In the genomic region with DNA sequence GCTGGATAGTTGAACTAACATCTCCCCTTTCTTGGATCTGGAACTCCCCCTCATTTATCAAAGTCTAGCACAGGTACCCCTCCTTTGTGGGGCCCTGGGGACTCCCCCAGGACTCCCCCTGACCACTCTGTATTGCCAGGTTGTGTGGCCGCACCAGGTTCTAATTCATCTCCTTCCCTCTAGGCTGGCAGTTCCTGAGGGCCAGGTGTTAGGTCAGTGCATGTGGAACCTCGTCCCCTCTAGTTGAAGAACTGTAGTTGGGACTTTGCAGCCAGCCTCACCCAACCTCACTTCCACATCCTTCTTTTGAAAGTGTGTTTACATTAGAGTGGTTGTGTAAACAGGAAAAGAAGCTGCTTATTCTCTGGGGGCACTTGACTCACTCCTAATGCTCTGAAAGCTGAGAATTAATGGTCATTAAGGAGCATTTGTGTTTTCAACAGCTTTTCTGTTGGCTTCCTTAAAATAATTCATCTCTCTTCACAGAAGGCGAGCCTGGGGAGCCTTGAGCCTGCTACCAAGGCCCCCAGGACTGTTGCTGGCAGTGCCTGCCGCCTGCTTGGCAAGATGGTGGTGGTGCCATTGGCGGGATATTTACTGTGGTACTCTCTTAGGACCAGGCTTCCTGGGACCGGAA, we compare ENCODE assay signal across 10 cellular contexts. TPM values are rescaled to one million over a fixed set of nuclear protein-coding genes. Genes with fewer than 3 reads are reported as not detected.
A peak's percentile ranks its signal among the peaks of the same experiment; 100 is the strongest.
DNase-seq lines count a peak whose midpoint lies in the region; ATAC-seq and TF ChIP-seq lines count a peak whose summit lies in the region.
"Had no signal": no experiment of that assay in that cellular context is flagged by ENCODE, and none has a peak within 500 bp of the region (broad histone marks: within the 10 kb centered on the region; RNA-seq: fewer than 3 reads in every experiment).

No MANE protein-coding gene starts in this region.

- H3K79me2 ChIP-seq in hepatocyte, result no peaks in the 10 kb centered on the region

- no peaks in the 10 kb centered on the region for H3K27me3 ChIP-seq in BLaER1
- no peaks in the 10 kb centered on the region for H3K27me3 ChIP-seq in hepatocyte
- no peaks in the 10 kb centered on the region for H3K27me3 ChIP-seq in thyroid gland

- no peak overlapping the region for H3K4me3 ChIP-seq in BLaER1
- no peak overlapping the region for H3K4me3 ChIP-seq in hepatocyte
- H3K4me3 ChIP-seq in thyroid gland (replicated peaks in 1 of 3), result no peak overlapping the region

- DNase-seq in HT-29 (ENCODE audit: low spot score) (peak; percentile 30), NOMO-1 (lab: John Stamatoyannopoulos, UW; ENCODE audit: unreplicated experiment in 2 of 2) (peak; percentile 62 to 80), hepatocyte (ENCODE audit: low spot score) (peak; percentile 49), thyroid gland (no peak), SK-N-DZ (ENCODE audit: low spot score) (no peak), ecto neural progenitor cell (ENCODE audit: low spot score) (no peak)
- DNase-seq: activated CD4-positive, alpha-beta memory T cell treated with anti-CD3 and anti-CD28 coated beads for 36 hours; DMS 273 treated with DMSO at 0.1 percent for 48 hours had no signal

- H3K9me2 ChIP-seq in hepatocyte (replicated peaks; ENCODE audit: insufficient read depth), result no peaks in the 10 kb centered on the region

- H3K36me3 ChIP-seq in BLaER1, result no peaks in the 10 kb centered on the region
- no peaks in the 10 kb centered on the region for H3K36me3 ChIP-seq in hepatocyte (replicated peaks; ENCODE audit: insufficient read depth, low read depth)
- no peaks in the 10 kb centered on the region for H3K36me3 ChIP-seq in thyroid gland

- intact Hi-C loops in thyroid gland (cut with DNase I), result no loop called here

- ATAC-seq in GM21723 (IDR thresholded peaks at IDR 0.05; ENCODE audit: unreplicated experiment), result no peak

- H3K4me1 ChIP-seq in BLaER1 (peaks cover 80% of the 10 kb centered on the region), hepatocyte (ENCODE audit: insufficient read depth) (peaks cover 25% of the 10 kb centered on the region), thyroid gland (peaks cover 12 to 18% of the 10 kb centered on the region in 2 donors)

- TF ChIP-seq CTCF in hepatocyte (IDR thresholded peaks at IDR 0.05; ENCODE audit: poor library complexity) (no peak), thyroid gland (IDR thresholded peaks at IDR 0.05) (no peak)

- H3K9me3 ChIP-seq in BLaER1 (no peaks in the 10 kb centered on the region), hepatocyte (ENCODE audit: low read depth) (no peaks in the 10 kb centered on the region), thyroid gland (no peaks in the 10 kb centered on the region)

- H4K20me1 ChIP-seq in BLaER1 (no peaks in the 10 kb centered on the region), hepatocyte (ENCODE audit: insufficient read depth, poor library complexity, severe bottlenecking) (no peaks in the 10 kb centered on the region)

- H3K27ac ChIP-seq in BLaER1, result peak overlapping the region; percentile 58
- H3K27ac ChIP-seq in hepatocyte, result peak overlapping the region; percentile 82
- H3K27ac ChIP-seq in thyroid gland, result no peak overlapping the region

- H2AFZ ChIP-seq in hepatocyte, result no peak overlapping the region

- H3K9ac ChIP-seq in BLaER1, result no peak overlapping the region

- TF ChIP-seq POLR2A in thyroid gland (IDR thresholded peaks at IDR 0.05), result no peak

- 52% methylated on average over 6 of the region's 6 CpGs for WGBS in hepatocyte (ENCODE audit: low lambda C conversion rate, missing lambda C conversion rate)
- 48 to 60% methylated on average over 6 of the region's 6 CpGs for WGBS in thyroid gland, 2 donors

- H3K4me2 ChIP-seq in BLaER1 (peak overlapping the region; percentile 74), hepatocyte (peak overlapping the region; percentile 43)

RNA-seq across cellular contexts. Expression of a gene that starts 11.8 kb away (rescaled TPM):
- total RNA-seq in HT-29 (2014; rRNA removed; shearing (Covaris generic)), result not detected in 2 replicates
- total RNA-seq in hepatocyte (1.2 and 1.6 TPM in 2 replicates), thyroid gland (not detected)
- polyA plus RNA-seq in hepatocyte, result 0.39 and 1.0 TPM in 2 replicates
- polyA plus RNA-seq in SK-N-DZ (2014; cell fraction: cytosol; rRNA removed), result 0.13 TPM in 1 of 2 replicates, not detected in the other
- 0.22 and 0.24 TPM in 2 replicates for polyA plus RNA-seq in SK-N-DZ (2014; cell fraction: nucleus; rRNA removed)

RNA-seq across cellular contexts. Expression of a gene that starts 48.0 kb away (rescaled TPM):
- total RNA-seq in HT-29 (2014; rRNA removed; shearing (Covaris generic)), result 178 and 179 TPM in 2 replicates
- total RNA-seq in hepatocyte, result 143 and 149 TPM in 2 replicates
- polyA plus RNA-seq in hepatocyte, result 84.9 and 102 TPM in 2 replicates
- 10 to 100 TPM; 51.6 to 89.7 (median 74.2) TPM for total RNA-seq in thyroid gland
- polyA plus RNA-seq in SK-N-DZ (2014; cell fraction: cytosol; rRNA removed), result 69.4 and 76.9 TPM in 2 replicates
- polyA plus RNA-seq in SK-N-DZ (2014; cell fraction: nucleus; rRNA removed), result 37.3 and 37.7 TPM in 2 replicates

RNA-seq across cellular contexts. Expression of a gene that starts 48.9 kb away (rescaled TPM):
- 170 and 171 TPM in 2 replicates for total RNA-seq in HT-29 (2014; rRNA removed; shearing (Covaris generic))
- total RNA-seq in hepatocyte, result 145 and 185 TPM in 2 replicates
- polyA plus RNA-seq in hepatocyte, result 120 and 122 TPM in 2 replicates
- 100 to 1,000 TPM in 3 of 4 donors, 10 to 100 TPM in 1; 96.9 to 216 (median 145) TPM for total RNA-seq in thyroid gland
- 357 and 397 TPM in 2 replicates for polyA plus RNA-seq in SK-N-DZ (2014; cell fraction: cytosol; rRNA removed)
- 183 and 255 TPM in 2 replicates for polyA plus RNA-seq in SK-N-DZ (2014; cell fraction: nucleus; rRNA removed)

Comparison
In these comparisons a context has a peak if more than half of its experiments do, and no peak if none do; other contexts are left out.
1. H3K27ac ChIP-seq: peak in BLaER1 (single experiment) and hepatocyte (single experiment); none in thyroid gland (0 of 3).
2. DNase-seq: peak in HT-29 (single experiment), NOMO-1 (2 of 2) and hepatocyte (single experiment); none in thyroid gland (0 of 2), SK-N-DZ (single experiment) and ecto neural progenitor cell (single experiment).